8 cellular contexts compared by ENCODE assay signal in the genomic region with DNA sequence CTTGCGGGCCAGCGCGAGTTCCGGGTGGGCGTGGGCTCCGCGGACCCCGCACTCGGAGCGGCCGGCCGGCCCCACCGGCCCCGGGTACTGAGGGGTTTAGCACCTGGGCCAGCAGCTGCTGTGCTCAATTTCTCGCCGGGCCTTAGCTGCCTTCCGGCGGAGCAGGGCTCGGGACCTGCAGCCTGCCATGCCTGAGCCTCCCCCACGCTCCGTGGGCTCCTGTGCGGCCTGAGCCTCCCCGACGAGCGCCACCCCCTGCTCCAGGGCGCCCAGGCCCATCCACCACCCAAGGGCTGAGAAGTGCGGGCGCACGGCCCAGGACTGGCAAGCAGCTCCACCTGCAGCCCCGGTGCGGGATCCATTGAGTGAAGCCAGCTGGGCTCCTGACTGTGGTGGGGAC.
DNase-seq lines count a peak whose midpoint lies in the region; ATAC-seq and TF ChIP-seq lines count a peak whose summit lies in the region.
"Not testable (repeated sequence)": the region's sequence is repeated elsewhere in the genome, so short reads cannot be mapped to it uniquely, and the experiment has no call there.

No MANE protein-coding gene starts in this region.

- H3K9me3 Mint-ChIP-seq in CD4-positive, CD25-positive, alpha-beta regulatory T cell; activated CD4-positive, alpha-beta T cell treated with anti-CD3 and anti-CD28 coated beads, Interleukin-2, amount 10 ng/mL, durations not matched to agents 7 days and 5 days; activated naive CD8-positive, alpha-beta T cell treated with anti-CD3 and anti-CD28 coated beads, Interleukin-2, amount 10 ng/mL, durations not matched to agents 7 days and 5 days; endothelial cell (ENCODE audit: unreplicated experiment): not testable (repeated sequence)

- POLR2A ChIA-PET in activated CD4-positive, alpha-beta T cell treated with anti-CD3 and anti-CD28 coated beads, Interleukin-2, amount 10 ng/mL, durations not matched to agents 7 days and 5 days (lab: Charles Lee) = not testable (repeated sequence)
- POLR2A ChIA-PET in activated naive CD8-positive, alpha-beta T cell treated with anti-CD3 and anti-CD28 coated beads, Interleukin-2, amount 10 ng/mL, durations not matched to agents 7 days and 5 days (lab: Charles Lee) = interaction anchor here (0.9 to 1.0 kb wide), 2 partner anchors 8 to 9 kb away, joined by 3 to 6 read pairs; no protein-coding TSS in a partner anchor

- TF ChIP-seq POLR2A in spleen (IDR thresholded peaks at IDR 0.05) = not testable (repeated sequence)

- not testable (repeated sequence) for H3K36me3 ChIP-seq in BLaER1; CD4-positive, CD25-positive, alpha-beta regulatory T cell (ENCODE audit: control insufficient read depth, insufficient read depth, low read length); heart right ventricle; spleen

- H3K36me3 Mint-ChIP-seq in CD4-positive, CD25-positive, alpha-beta regulatory T cell; activated CD4-positive, alpha-beta T cell treated with anti-CD3 and anti-CD28 coated beads, Interleukin-2, amount 10 ng/mL, durations not matched to agents 7 days and 5 days (ENCODE audit: low read depth); activated naive CD8-positive, alpha-beta T cell treated with anti-CD3 and anti-CD28 coated beads, Interleukin-2, amount 10 ng/mL, durations not matched to agents 7 days and 5 days: not testable (repeated sequence)
- peaks cover 11% of the 10 kb centered on the region for H3K36me3 Mint-ChIP-seq in endothelial cell (ENCODE audit: low read depth, unreplicated experiment)

- H3K9ac ChIP-seq in BLaER1 = peak overlapping the region; percentile 51; the same call in 1 of the 2 replicates

- WGBS in heart right ventricle, 2 donors = 89 to 95% methylated on average over 24 to 31 of the region's 31 CpGs
- 78 to 98% (median 85%) methylated on average over 7 to 31 of the region's 31 CpGs for WGBS in spleen, 5 donors

- H3K27me3 ChIP-seq in BLaER1; CD4-positive, CD25-positive, alpha-beta regulatory T cell (ENCODE audit: control insufficient read depth, insufficient read depth, low read length); heart right ventricle; spleen (replicated peaks in 1 of 7): not testable (repeated sequence)

- intact Hi-C loops in heart right ventricle (cut with DNase I) = loop anchor here in 3 of 10 donors (5.0 to 10.0 kb wide), 2 partner anchors 37 to 56 kb away; no protein-coding TSS in a partner anchor
- intact Hi-C loops in spleen (cut with DNase I; ENCODE audit: low total_unique reads) = not testable (repeated sequence)

- not testable (repeated sequence) for ATAC-seq in CD4-positive, CD25-positive, alpha-beta regulatory T cell (ENCODE audit: low read depth in 2 of 2); activated naive CD8-positive, alpha-beta T cell treated with anti-CD3 and anti-CD28 coated beads, Interleukin-2, amount 10 ng/mL, durations not matched to agents 7 days and 5 days (ENCODE audit: low read depth); heart right ventricle

- H3K27ac Mint-ChIP-seq in CD4-positive, CD25-positive, alpha-beta regulatory T cell = peak overlapping the region in 2 of 3 donors; percentile 48 to 52
- peak overlapping the region; percentile 56 for H3K27ac Mint-ChIP-seq in activated CD4-positive, alpha-beta T cell treated with anti-CD3 and anti-CD28 coated beads, Interleukin-2, amount 10 ng/mL, durations not matched to agents 7 days and 5 days
- peak overlapping the region; percentile 69 for H3K27ac Mint-ChIP-seq in activated naive CD8-positive, alpha-beta T cell treated with anti-CD3 and anti-CD28 coated beads, Interleukin-2, amount 10 ng/mL, durations not matched to agents 7 days and 5 days
- H3K27ac Mint-ChIP-seq in endothelial cell (ENCODE audit: unreplicated experiment) = peak overlapping the region; percentile 83

- TF ChIP-seq CTCF in endothelial cell (IDR thresholded peaks at IDR 0.05; ENCODE audit: unreplicated experiment); heart right ventricle (IDR thresholded peaks at IDR 0.05); spleen (IDR thresholded peaks at IDR 0.05 in 8 of 11, conservative IDR thresholded peaks at IDR 0.05 in 3 of 11): not testable (repeated sequence)

- CTCF ChIA-PET in activated CD4-positive, alpha-beta T cell treated with anti-CD3 and anti-CD28 coated beads, Interleukin-2, amount 10 ng/mL, durations not matched to agents 7 days and 5 days (lab: Charles Lee) = interaction anchor here (0.6 kb wide), 1 partner anchor 18 kb away, joined by 3 read pairs; no protein-coding TSS in a partner anchor

- not testable (repeated sequence) for DNase-seq in CD4-positive, CD25-positive, alpha-beta regulatory T cell; activated CD4-positive, alpha-beta T cell treated with anti-CD3 and anti-CD28 coated beads, Interleukin-2, amount 10 ng/mL, durations not matched to agents 7 days and 5 days; activated naive CD8-positive, alpha-beta T cell treated with anti-CD3 and anti-CD28 coated beads, Interleukin-2, amount 10 ng/mL, durations not matched to agents 7 days and 5 days; endothelial cell (ENCODE audit: low spot score); spleen
- DNase-seq in Kasumi-1 (lab: John Stamatoyannopoulos, UW) (peak; percentile 18 to 28), heart right ventricle (peak in 1 of 2 donors; percentile 18)

- H3K4me1 ChIP-seq in BLaER1 = peaks cover 71% of the 10 kb centered on the region
- peaks cover 12% of the 10 kb centered on the region for H3K4me1 ChIP-seq in CD4-positive, CD25-positive, alpha-beta regulatory T cell (ENCODE audit: control insufficient read depth, insufficient read depth, low read length, poor library complexity, severe bottlenecking)
- peaks cover 0 to 44% (median 13%) of the 10 kb centered on the region in 9 donors for H3K4me1 ChIP-seq in heart right ventricle
- peaks cover 0 to 27% (median 19%) of the 10 kb centered on the region in 6 donors for H3K4me1 ChIP-seq in spleen

- not testable (repeated sequence) for H4K20me1 ChIP-seq in BLaER1

- H3K9me3 ChIP-seq in BLaER1 = peaks cover 13% of the 10 kb centered on the region
- H3K9me3 ChIP-seq in CD4-positive, CD25-positive, alpha-beta regulatory T cell (ENCODE audit: control insufficient read depth in 2 of 2, low read length in 2 of 2); heart right ventricle; spleen: not testable (repeated sequence)

- H3K4me2 ChIP-seq in BLaER1 = peak overlapping the region; percentile 59

- peak overlapping the region; percentile 81 for H3K27ac ChIP-seq in BLaER1
- H3K27ac ChIP-seq in CD4-positive, CD25-positive, alpha-beta regulatory T cell (ENCODE audit: insufficient read depth, low read length, poor library complexity, severe bottlenecking) = not testable (repeated sequence)
- H3K27ac ChIP-seq in heart right ventricle = peak overlapping the region; percentile 22 to 94 (median 78)
- peak overlapping the region in 7 of 8 donors; percentile 72 to 81 (median 77) for H3K27ac ChIP-seq in spleen

- H3K4me3 ChIP-seq in BLaER1; CD4-positive, CD25-positive, alpha-beta regulatory T cell (ENCODE audit: low read depth, low read length): not testable (repeated sequence)
- H3K4me3 ChIP-seq in heart right ventricle (peak overlapping the region in 2 of 10 donors; percentile 8 to 14), spleen (peak overlapping the region in 1 of 8 donors; percentile 21)

- not testable (repeated sequence) for H3K27me3 Mint-ChIP-seq in CD4-positive, CD25-positive, alpha-beta regulatory T cell; activated CD4-positive, alpha-beta T cell treated with anti-CD3 and anti-CD28 coated beads, Interleukin-2, amount 10 ng/mL, durations not matched to agents 7 days and 5 days; activated naive CD8-positive, alpha-beta T cell treated with anti-CD3 and anti-CD28 coated beads, Interleukin-2, amount 10 ng/mL, durations not matched to agents 7 days and 5 days
- H3K27me3 Mint-ChIP-seq in endothelial cell (ENCODE audit: unreplicated experiment) = peaks cover 22% of the 10 kb centered on the region

- not testable (repeated sequence) for H3K4me3 Mint-ChIP-seq in CD4-positive, CD25-positive, alpha-beta regulatory T cell; activated CD4-positive, alpha-beta T cell treated with anti-CD3 and anti-CD28 coated beads, Interleukin-2, amount 10 ng/mL, durations not matched to agents 7 days and 5 days; activated naive CD8-positive, alpha-beta T cell treated with anti-CD3 and anti-CD28 coated beads, Interleukin-2, amount 10 ng/mL, durations not matched to agents 7 days and 5 days; endothelial cell (ENCODE audit: unreplicated experiment)

- H3K4me1 Mint-ChIP-seq in CD4-positive, CD25-positive, alpha-beta regulatory T cell = peaks cover 18 to 43% (median 28%) of the 10 kb centered on the region in 4 donors
- peaks cover 35% of the 10 kb centered on the region for H3K4me1 Mint-ChIP-seq in activated CD4-positive, alpha-beta T cell treated with anti-CD3 and anti-CD28 coated beads, Interleukin-2, amount 10 ng/mL, durations not matched to agents 7 days and 5 days
- peaks cover 21% of the 10 kb centered on the region for H3K4me1 Mint-ChIP-seq in activated naive CD8-positive, alpha-beta T cell treated with anti-CD3 and anti-CD28 coated beads, Interleukin-2, amount 10 ng/mL, durations not matched to agents 7 days and 5 days
- peaks cover 69% of the 10 kb centered on the region for H3K4me1 Mint-ChIP-seq in endothelial cell (ENCODE audit: unreplicated experiment)
